In the genomic region with DNA sequence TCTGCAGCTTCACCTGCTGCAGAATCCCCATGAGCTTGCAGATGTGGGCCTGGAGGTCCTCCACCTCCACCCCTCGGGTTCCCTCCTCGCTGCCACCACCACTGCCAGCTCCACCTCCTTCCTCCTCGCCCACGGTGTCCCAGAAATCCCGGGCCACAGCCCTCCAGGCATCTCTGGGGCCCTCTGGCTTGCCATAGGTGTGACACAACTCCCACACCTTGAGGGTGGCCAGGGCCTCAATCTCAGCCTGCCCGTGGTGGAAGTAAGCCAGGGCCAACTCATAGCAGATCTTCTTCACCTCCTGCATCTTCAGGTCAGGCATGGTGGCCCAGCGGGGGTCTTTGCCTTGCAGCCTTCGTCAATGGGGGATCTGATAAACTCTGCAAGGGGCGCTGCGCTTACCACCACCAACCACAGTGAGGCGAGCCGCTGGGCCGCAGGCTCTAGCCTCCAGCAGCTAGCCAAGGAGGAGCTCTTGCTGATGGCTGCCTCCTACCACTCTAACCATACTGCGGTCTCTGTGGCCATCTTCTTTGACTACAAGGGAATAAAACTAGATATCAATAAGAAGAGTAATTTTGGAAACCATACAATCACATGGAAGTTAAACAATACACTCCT, we compare ENCODE assay signal across 2 cellular contexts.
TF ChIP-seq lines count a peak whose summit lies in the region.

No MANE protein-coding gene starts in this region.

TF ChIP-seq in HCT116, 20 proteins besides CTCF, POLR2A, EP300 and RAD21:
- TF ChIP-seq, protein P1, sequence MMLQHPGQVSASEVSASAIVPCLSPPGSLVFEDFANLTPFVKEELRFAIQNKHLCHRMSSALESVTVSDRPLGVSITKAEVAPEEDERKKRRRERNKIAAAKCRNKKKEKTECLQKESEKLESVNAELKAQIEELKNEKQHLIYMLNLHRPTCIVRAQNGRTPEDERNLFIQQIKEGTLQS (IDR thresholded peaks at IDR 0.05): no peak
- TF ChIP-seq, protein P2, sequence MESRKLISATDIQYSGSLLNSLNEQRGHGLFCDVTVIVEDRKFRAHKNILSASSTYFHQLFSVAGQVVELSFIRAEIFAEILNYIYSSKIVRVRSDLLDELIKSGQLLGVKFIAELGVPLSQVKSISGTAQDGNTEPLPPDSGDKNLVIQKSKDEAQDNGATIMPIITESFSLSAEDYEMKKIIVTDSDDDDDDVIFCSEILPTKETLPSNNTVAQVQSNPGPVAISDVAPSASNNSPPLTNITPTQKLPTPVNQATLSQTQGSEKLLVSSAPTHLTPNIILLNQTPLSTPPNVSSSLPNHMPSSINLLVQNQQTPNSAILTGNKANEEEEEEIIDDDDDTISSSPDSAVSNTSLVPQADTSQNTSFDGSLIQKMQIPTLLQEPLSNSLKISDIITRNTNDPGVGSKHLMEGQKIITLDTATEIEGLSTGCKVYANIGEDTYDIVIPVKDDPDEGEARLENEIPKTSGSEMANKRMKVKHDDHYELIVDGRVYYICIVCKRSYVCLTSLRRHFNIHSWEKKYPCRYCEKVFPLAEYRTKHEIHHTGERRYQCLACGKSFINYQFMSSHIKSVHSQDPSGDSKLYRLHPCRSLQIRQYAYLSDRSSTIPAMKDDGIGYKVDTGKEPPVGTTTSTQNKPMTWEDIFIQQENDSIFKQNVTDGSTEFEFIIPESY (IDR thresholded peaks at IDR 0.05; ENCODE audit: extremely low read depth, insufficient replicate concordance, low read length): no peak
- TF ChIP-seq EGR1 (IDR thresholded peaks at IDR 0.05; ENCODE audit: low read depth) (no peak), FOSL1 (IDR thresholded peaks at IDR 0.05; ENCODE audit: low read depth) (no peak), ELF1 (IDR thresholded peaks at IDR 0.05; ENCODE audit: borderline replicate concordance, low read depth) (no peak), SP1 (IDR thresholded peaks at IDR 0.05; ENCODE audit: low read depth) (no peak), ZNF274 (IDR thresholded peaks at IDR 0.05; ENCODE audit: low read depth, low read length) (no peak), POLR2AphosphoS5 (IDR thresholded peaks at IDR 0.05; ENCODE audit: low read depth, low read length) (no peak), YY1 (IDR thresholded peaks at IDR 0.05; ENCODE audit: extremely low read depth, insufficient replicate concordance, low read depth, low read length) (no peak), SRF (IDR thresholded peaks at IDR 0.05; ENCODE audit: low read depth) (no peak), EZH2 (IDR thresholded peaks at IDR 0.05) (no peak), CEBPB (IDR thresholded peaks at IDR 0.05; ENCODE audit: low read depth) (no peak), EZH2phosphoT487 (IDR thresholded peaks at IDR 0.05; ENCODE audit: borderline replicate concordance) (no peak), TCF7L2 (IDR thresholded peaks at IDR 0.05; ENCODE audit: borderline replicate concordance, extremely low read depth, insufficient read depth, insufficient read length) (no peak), ZFX (IDR thresholded peaks at IDR 0.05) (no peak), JUND (IDR thresholded peaks at IDR 0.05) (no peak), SIN3A (IDR thresholded peaks at IDR 0.05; ENCODE audit: low read depth) (no peak)
- TF ChIP-seq, protein P3, sequence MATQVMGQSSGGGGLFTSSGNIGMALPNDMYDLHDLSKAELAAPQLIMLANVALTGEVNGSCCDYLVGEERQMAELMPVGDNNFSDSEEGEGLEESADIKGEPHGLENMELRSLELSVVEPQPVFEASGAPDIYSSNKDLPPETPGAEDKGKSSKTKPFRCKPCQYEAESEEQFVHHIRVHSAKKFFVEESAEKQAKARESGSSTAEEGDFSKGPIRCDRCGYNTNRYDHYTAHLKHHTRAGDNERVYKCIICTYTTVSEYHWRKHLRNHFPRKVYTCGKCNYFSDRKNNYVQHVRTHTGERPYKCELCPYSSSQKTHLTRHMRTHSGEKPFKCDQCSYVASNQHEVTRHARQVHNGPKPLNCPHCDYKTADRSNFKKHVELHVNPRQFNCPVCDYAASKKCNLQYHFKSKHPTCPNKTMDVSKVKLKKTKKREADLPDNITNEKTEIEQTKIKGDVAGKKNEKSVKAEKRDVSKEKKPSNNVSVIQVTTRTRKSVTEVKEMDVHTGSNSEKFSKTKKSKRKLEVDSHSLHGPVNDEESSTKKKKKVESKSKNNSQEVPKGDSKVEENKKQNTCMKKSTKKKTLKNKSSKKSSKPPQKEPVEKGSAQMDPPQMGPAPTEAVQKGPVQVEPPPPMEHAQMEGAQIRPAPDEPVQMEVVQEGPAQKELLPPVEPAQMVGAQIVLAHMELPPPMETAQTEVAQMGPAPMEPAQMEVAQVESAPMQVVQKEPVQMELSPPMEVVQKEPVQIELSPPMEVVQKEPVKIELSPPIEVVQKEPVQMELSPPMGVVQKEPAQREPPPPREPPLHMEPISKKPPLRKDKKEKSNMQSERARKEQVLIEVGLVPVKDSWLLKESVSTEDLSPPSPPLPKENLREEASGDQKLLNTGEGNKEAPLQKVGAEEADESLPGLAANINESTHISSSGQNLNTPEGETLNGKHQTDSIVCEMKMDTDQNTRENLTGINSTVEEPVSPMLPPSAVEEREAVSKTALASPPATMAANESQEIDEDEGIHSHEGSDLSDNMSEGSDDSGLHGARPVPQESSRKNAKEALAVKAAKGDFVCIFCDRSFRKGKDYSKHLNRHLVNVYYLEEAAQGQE (IDR thresholded peaks at IDR 0.05; ENCODE audit: low read depth): no peak
- TF ChIP-seq, protein P4, sequence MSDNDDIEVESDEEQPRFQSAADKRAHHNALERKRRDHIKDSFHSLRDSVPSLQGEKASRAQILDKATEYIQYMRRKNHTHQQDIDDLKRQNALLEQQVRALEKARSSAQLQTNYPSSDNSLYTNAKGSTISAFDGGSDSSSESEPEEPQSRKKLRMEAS (IDR thresholded peaks at IDR 0.05): no peak

TF ChIP-seq in K562, 482 proteins besides CTCF, POLR2A, EP300 and RAD21:
- TF ChIP-seq SMARCB1 (IDR thresholded peaks at IDR 0.05; ENCODE audit: insufficient read length, low read depth) (no peak), ZBTB17 (CRISPR knock-in tag; IDR thresholded peaks at IDR 0.05) (no peak), BDP1 (IDR thresholded peaks at IDR 0.05; ENCODE audit: insufficient read depth, insufficient read length) (no peak), KDM4B (IDR thresholded peaks at IDR 0.05; ENCODE audit: borderline replicate concordance in 2 of 2, low read depth in 1 of 2) (no peak), GATAD2B (IDR thresholded peaks at IDR 0.05; ENCODE audit: borderline replicate concordance) (no peak), SMARCC2 (IDR thresholded peaks at IDR 0.05; ENCODE audit: low read depth) (no peak), SRSF3 (IDR thresholded peaks at IDR 0.05; ENCODE audit: insufficient read depth, low read length) (no peak), ZSCAN29 (IDR thresholded peaks at IDR 0.05) (no peak), RAD51 (IDR thresholded peaks at IDR 0.05; ENCODE audit: borderline replicate concordance, low read depth) (no peak), SRSF9 (IDR thresholded peaks at IDR 0.05; ENCODE audit: borderline replicate concordance, low read depth, low read length) (no peak), ZNF589 (CRISPR knock-in tag; IDR thresholded peaks at IDR 0.05; ENCODE audit: low read depth) (no peak), NR2C2 (CRISPR knock-in tag; IDR thresholded peaks at IDR 0.05) (no peak), NR2C2 (tag; IDR thresholded peaks at IDR 0.05) (no peak), SMAD2 (IDR thresholded peaks at IDR 0.05; ENCODE audit: low read depth, low read length) (no peak), POLR2B (IDR thresholded peaks at IDR 0.05; ENCODE audit: low read depth, partially characterized antibody) (no peak), PRPF4 (IDR thresholded peaks at IDR 0.05; ENCODE audit: insufficient read depth, low read depth, low read length, poor library complexity, severe bottlenecking) (no peak)
- TF ChIP-seq, protein P5, sequence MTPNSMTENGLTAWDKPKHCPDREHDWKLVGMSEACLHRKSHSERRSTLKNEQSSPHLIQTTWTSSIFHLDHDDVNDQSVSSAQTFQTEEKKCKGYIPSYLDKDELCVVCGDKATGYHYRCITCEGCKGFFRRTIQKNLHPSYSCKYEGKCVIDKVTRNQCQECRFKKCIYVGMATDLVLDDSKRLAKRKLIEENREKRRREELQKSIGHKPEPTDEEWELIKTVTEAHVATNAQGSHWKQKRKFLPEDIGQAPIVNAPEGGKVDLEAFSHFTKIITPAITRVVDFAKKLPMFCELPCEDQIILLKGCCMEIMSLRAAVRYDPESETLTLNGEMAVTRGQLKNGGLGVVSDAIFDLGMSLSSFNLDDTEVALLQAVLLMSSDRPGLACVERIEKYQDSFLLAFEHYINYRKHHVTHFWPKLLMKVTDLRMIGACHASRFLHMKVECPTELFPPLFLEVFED (CRISPR knock-in tag; conservative IDR thresholded peaks at IDR 0.05): no peak
- TF ChIP-seq, protein P6, sequence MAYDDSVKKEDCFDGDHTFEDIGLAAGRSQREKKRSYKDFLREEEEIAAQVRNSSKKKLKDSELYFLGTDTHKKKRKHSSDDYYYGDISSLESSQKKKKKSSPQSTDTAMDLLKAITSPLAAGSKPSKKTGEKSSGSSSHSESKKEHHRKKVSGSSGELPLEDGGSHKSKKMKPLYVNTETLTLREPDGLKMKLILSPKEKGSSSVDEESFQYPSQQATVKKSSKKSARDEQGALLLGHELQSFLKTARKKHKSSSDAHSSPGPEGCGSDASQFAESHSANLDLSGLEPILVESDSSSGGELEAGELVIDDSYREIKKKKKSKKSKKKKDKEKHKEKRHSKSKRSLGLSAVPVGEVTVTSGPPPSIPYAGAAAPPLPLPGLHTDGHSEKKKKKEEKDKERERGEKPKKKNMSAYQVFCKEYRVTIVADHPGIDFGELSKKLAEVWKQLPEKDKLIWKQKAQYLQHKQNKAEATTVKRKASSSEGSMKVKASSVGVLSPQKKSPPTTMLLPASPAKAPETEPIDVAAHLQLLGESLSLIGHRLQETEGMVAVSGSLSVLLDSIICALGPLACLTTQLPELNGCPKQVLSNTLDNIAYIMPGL (CRISPR knock-in tag; IDR thresholded peaks at IDR 0.05): no peak
- TF ChIP-seq, protein P7, sequence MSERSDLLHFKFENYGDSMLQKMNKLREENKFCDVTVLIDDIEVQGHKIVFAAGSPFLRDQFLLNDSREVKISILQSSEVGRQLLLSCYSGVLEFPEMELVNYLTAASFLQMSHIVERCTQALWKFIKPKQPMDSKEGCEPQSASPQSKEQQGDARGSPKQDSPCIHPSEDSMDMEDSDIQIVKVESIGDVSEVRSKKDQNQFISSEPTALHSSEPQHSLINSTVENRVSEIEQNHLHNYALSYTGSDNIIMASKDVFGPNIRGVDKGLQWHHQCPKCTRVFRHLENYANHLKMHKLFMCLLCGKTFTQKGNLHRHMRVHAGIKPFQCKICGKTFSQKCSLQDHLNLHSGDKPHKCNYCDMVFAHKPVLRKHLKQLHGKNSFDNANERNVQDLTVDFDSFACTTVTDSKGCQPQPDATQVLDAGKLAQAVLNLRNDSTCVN (CRISPR knock-in tag; IDR thresholded peaks at IDR 0.05): no peak
- TF ChIP-seq, protein P8, sequence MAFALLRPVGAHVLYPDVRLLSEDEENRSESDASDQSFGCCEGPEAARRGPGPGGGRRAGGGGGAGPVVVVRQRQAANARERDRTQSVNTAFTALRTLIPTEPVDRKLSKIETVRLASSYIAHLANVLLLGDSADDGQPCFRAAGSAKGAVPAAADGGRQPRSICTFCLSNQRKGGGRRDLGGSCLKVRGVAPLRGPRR (CRISPR knock-in tag; IDR thresholded peaks at IDR 0.05): no peak
